ENCODE assay signal across 1 cellular context in genomic region chr6:151044465-151045441, GRCh38.
TF ChIP-seq lines count a peak whose summit lies in the region.

No MANE protein-coding gene starts in this region.

TF ChIP-seq in HepG2, 621 proteins besides CTCF, POLR2A, EP300 and RAD21 (continued from another document and continues in another):
- TF ChIP-seq, protein P1, sequence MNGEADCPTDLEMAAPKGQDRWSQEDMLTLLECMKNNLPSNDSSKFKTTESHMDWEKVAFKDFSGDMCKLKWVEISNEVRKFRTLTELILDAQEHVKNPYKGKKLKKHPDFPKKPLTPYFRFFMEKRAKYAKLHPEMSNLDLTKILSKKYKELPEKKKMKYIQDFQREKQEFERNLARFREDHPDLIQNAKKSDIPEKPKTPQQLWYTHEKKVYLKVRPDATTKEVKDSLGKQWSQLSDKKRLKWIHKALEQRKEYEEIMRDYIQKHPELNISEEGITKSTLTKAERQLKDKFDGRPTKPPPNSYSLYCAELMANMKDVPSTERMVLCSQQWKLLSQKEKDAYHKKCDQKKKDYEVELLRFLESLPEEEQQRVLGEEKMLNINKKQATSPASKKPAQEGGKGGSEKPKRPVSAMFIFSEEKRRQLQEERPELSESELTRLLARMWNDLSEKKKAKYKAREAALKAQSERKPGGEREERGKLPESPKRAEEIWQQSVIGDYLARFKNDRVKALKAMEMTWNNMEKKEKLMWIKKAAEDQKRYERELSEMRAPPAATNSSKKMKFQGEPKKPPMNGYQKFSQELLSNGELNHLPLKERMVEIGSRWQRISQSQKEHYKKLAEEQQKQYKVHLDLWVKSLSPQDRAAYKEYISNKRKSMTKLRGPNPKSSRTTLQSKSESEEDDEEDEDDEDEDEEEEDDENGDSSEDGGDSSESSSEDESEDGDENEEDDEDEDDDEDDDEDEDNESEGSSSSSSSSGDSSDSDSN (CRISPR knock-in tag; IDR thresholded peaks at IDR 0.05): peak; percentile 26; the same call in 1 of the 2 replicates
- TF ChIP-seq AKAP8 (CRISPR knock-in tag; IDR thresholded peaks at IDR 0.05) (no peak), NR2F6 (IDR thresholded peaks at IDR 0.05) (peak; percentile 63), NR2F6 (CRISPR knock-in tag; IDR thresholded peaks at IDR 0.05) (peak; percentile 82), DRAP1 (CRISPR knock-in tag; IDR thresholded peaks at IDR 0.05) (no peak), MAFG (CRISPR knock-in tag; IDR thresholded peaks at IDR 0.05) (no peak), CEBPG (CRISPR knock-in tag; IDR thresholded peaks at IDR 0.05) (peak; percentile 17), ZNF10 (CRISPR knock-in tag; IDR thresholded peaks at IDR 0.05; ENCODE audit: borderline replicate concordance, low read depth) (no peak), ZBTB38 (CRISPR knock-in tag; IDR thresholded peaks at IDR 0.05) (peak; percentile 97), ZNF143 (CRISPR knock-in tag; IDR thresholded peaks at IDR 0.05) (peak; percentile 65), NFKB2 (CRISPR knock-in tag; IDR thresholded peaks at IDR 0.05; ENCODE audit: borderline replicate concordance) (no peak), ZBTB14 (CRISPR knock-in tag; IDR thresholded peaks at IDR 0.05) (no peak), ARNTL (CRISPR knock-in tag; IDR thresholded peaks at IDR 0.05) (peak; percentile 48; the same call in 1 of the 2 replicates), FOXA3 (CRISPR knock-in tag; IDR thresholded peaks at IDR 0.05) (peak; percentile 74), RFXAP (CRISPR knock-in tag; IDR thresholded peaks at IDR 0.05; ENCODE audit: borderline replicate concordance) (0 out of 2 replicates have a peak, but pooled peaks have one; percentile 40), ZNF430 (CRISPR knock-in tag; IDR thresholded peaks at IDR 0.05) (0 out of 2 replicates have a peak, but pooled peaks have one; percentile 25), HDAC1 (CRISPR knock-in tag; IDR thresholded peaks at IDR 0.05) (peak; percentile 75), DNMT1 (CRISPR knock-in tag; IDR thresholded peaks at IDR 0.05) (no peak), ZNF460 (CRISPR knock-in tag; IDR thresholded peaks at IDR 0.05; ENCODE audit: borderline replicate concordance) (0 out of 2 replicates have a peak, but pooled peaks have one; percentile 10), ATF3 (CRISPR knock-in tag; IDR thresholded peaks at IDR 0.05) (peak; percentile 77; the same call in 1 of the 2 replicates), ZNF556 (CRISPR knock-in tag; IDR thresholded peaks at IDR 0.05; ENCODE audit: borderline replicate concordance) (peak; percentile 64; the same call in 1 of the 2 replicates), NFIC (IDR thresholded peaks at IDR 0.05; ENCODE audit: low read length) (peak; percentile 36; the same call in 1 of the 2 replicates), MXD1 (CRISPR knock-in tag; IDR thresholded peaks at IDR 0.05) (no peak), GATAD1 (CRISPR knock-in tag; IDR thresholded peaks at IDR 0.05) (no peak), HMGXB4 (CRISPR knock-in tag; IDR thresholded peaks at IDR 0.05; ENCODE audit: borderline replicate concordance in 1 of 2, low read depth in 1 of 2) (peak in 1 of 2 experiments; percentile 48; a peak in 1 of 4 replicates), MYC (CRISPR knock-in tag; IDR thresholded peaks at IDR 0.05; ENCODE audit: borderline replicate concordance) (peak; percentile 27; the same call in 1 of the 2 replicates), NFYB (CRISPR knock-in tag; IDR thresholded peaks at IDR 0.05) (no peak), THAP8 (CRISPR knock-in tag; IDR thresholded peaks at IDR 0.05; ENCODE audit: borderline replicate concordance) (no peak), TARDBP (CRISPR knock-in tag; IDR thresholded peaks at IDR 0.05) (peak; percentile 48; the same call in 1 of the 2 replicates), RBM22 (optimal IDR thresholded peaks at IDR 0.05; ENCODE audit: low read length) (no peak), ZNF570 (CRISPR knock-in tag; IDR thresholded peaks at IDR 0.05; ENCODE audit: borderline replicate concordance) (no peak), ZNF607 (CRISPR knock-in tag; IDR thresholded peaks at IDR 0.05; ENCODE audit: borderline replicate concordance) (peak; percentile 66; the same call in 1 of the 2 replicates), ZNF644 (CRISPR knock-in tag; IDR thresholded peaks at IDR 0.05; ENCODE audit: low read depth) (peak; percentile 54; the same call in 1 of the 2 replicates), SOX5 (CRISPR knock-in tag; IDR thresholded peaks at IDR 0.05; ENCODE audit: borderline replicate concordance) (peak; percentile 75), FOSL2 (CRISPR knock-in tag; IDR thresholded peaks at IDR 0.05) (peak; percentile 78), HOXA3 (CRISPR knock-in tag; IDR thresholded peaks at IDR 0.05) (peak; percentile 98), ZNF468 (CRISPR knock-in tag; IDR thresholded peaks at IDR 0.05) (no peak), ZBTB21 (CRISPR knock-in tag; IDR thresholded peaks at IDR 0.05) (peak; percentile 96), ZNF431 (CRISPR knock-in tag; IDR thresholded peaks at IDR 0.05; ENCODE audit: borderline replicate concordance, low read depth) (no peak)
- TF ChIP-seq, protein P2, sequence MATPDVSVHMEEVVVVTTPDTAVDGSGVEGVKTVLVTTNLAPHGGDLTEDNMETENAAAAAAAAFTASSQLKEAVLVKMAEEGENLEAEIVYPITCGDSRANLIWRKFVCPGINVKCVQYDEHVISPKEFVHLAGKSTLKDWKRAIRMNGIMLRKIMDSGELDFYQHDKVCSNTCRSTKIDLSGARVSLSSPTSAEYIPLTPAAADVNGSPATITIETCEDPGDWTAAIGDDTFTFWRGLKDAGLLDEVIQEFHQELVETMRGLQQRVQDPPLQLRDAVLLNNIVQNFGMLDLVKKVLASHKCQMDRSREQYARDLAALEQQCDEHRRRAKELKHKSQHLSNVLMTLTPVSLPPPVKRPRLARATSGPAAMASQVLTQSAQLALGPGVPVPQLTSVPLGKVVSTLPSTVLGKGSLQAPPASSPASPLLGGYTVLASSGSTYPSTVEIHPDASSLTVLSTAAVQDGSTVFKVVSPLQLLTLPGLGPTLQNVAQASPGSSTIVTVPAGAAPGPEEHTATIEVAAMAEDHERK (CRISPR knock-in tag; IDR thresholded peaks at IDR 0.05; ENCODE audit: low read depth): no peak
- TF ChIP-seq, protein P3, sequence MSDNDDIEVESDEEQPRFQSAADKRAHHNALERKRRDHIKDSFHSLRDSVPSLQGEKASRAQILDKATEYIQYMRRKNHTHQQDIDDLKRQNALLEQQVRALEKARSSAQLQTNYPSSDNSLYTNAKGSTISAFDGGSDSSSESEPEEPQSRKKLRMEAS (IDR thresholded peaks at IDR 0.05): peak; percentile 46; the same call in 1 of the 2 replicates
- TF ChIP-seq, protein P4, sequence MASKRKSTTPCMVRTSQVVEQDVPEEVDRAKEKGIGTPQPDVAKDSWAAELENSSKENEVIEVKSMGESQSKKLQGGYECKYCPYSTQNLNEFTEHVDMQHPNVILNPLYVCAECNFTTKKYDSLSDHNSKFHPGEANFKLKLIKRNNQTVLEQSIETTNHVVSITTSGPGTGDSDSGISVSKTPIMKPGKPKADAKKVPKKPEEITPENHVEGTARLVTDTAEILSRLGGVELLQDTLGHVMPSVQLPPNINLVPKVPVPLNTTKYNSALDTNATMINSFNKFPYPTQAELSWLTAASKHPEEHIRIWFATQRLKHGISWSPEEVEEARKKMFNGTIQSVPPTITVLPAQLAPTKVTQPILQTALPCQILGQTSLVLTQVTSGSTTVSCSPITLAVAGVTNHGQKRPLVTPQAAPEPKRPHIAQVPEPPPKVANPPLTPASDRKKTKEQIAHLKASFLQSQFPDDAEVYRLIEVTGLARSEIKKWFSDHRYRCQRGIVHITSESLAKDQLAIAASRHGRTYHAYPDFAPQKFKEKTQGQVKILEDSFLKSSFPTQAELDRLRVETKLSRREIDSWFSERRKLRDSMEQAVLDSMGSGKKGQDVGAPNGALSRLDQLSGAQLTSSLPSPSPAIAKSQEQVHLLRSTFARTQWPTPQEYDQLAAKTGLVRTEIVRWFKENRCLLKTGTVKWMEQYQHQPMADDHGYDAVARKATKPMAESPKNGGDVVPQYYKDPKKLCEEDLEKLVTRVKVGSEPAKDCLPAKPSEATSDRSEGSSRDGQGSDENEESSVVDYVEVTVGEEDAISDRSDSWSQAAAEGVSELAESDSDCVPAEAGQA (IDR thresholded peaks at IDR 0.05; ENCODE audit: low read depth): peak; percentile 86
- TF ChIP-seq, protein P4 (CRISPR knock-in tag; IDR thresholded peaks at IDR 0.05; ENCODE audit: borderline replicate concordance): no peak
- TF ChIP-seq, protein P5, sequence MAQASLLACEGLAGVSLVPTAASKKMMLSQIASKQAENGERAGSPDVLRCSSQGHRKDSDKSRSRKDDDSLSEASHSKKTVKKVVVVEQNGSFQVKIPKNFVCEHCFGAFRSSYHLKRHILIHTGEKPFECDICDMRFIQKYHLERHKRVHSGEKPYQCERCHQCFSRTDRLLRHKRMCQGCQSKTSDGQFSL (CRISPR knock-in tag; IDR thresholded peaks at IDR 0.05): no peak
- TF ChIP-seq, protein P6, sequence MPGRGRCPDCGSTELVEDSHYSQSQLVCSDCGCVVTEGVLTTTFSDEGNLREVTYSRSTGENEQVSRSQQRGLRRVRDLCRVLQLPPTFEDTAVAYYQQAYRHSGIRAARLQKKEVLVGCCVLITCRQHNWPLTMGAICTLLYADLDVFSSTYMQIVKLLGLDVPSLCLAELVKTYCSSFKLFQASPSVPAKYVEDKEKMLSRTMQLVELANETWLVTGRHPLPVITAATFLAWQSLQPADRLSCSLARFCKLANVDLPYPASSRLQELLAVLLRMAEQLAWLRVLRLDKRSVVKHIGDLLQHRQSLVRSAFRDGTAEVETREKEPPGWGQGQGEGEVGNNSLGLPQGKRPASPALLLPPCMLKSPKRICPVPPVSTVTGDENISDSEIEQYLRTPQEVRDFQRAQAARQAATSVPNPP (CRISPR knock-in tag; IDR thresholded peaks at IDR 0.05): no peak
- TF ChIP-seq, protein P7, sequence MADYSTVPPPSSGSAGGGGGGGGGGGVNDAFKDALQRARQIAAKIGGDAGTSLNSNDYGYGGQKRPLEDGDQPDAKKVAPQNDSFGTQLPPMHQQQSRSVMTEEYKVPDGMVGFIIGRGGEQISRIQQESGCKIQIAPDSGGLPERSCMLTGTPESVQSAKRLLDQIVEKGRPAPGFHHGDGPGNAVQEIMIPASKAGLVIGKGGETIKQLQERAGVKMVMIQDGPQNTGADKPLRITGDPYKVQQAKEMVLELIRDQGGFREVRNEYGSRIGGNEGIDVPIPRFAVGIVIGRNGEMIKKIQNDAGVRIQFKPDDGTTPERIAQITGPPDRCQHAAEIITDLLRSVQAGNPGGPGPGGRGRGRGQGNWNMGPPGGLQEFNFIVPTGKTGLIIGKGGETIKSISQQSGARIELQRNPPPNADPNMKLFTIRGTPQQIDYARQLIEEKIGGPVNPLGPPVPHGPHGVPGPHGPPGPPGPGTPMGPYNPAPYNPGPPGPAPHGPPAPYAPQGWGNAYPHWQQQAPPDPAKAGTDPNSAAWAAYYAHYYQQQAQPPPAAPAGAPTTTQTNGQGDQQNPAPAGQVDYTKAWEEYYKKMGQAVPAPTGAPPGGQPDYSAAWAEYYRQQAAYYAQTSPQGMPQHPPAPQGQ (CRISPR knock-in tag; IDR thresholded peaks at IDR 0.05; ENCODE audit: borderline replicate concordance): no peak
